9 cellular contexts compared by ENCODE assay signal in genomic region chr9:129570450-129571297, GRCh38. TPM values are rescaled to one million over a fixed set of nuclear protein-coding genes. Genes with fewer than 3 reads are reported as not detected.
DNase-seq lines count a peak whose midpoint lies in the region; ATAC-seq, FAIRE-seq and TF ChIP-seq lines count a peak whose summit lies in the region.
"Had no signal": no experiment of that assay in that cellular context is flagged by ENCODE, and none has a peak within 500 bp of the region (broad histone marks: within the 10 kb centered on the region; RNA-seq: fewer than 3 reads in every experiment).

No MANE protein-coding gene starts in this region.

- FAIRE-seq in GM12878 (lab: Jason Lieb, UNC): no peak

- no peak overlapping the region for H3K4me2 ChIP-seq in GM12878 (ENCODE audit: control insufficient read depth, insufficient read depth)

- H3K4me3 ChIP-seq in GM12878 (no peak overlapping the region), thoracic aorta (no peak overlapping the region)

- intact Hi-C loops in GM12878 (cut with micrococcal nuclease; ENCODE audit: unreplicated experiment): no loop called here

- BruUV-seq in GM12878 (replicated peaks; lab: Mats Ljungman, UMichigan): no TSS peak

- CTCF ChIA-PET in GM12878 (lab: Yijun Ruan, JAX): interaction anchor here (0.6 to 1.8 kb wide), 5 partner anchors 9 to 428 kb away, joined by 3 to 6 read pairs (median 4); no protein-coding TSS in a partner anchor

- DNase-seq in Ammon's horn (ENCODE audit: low spot score) (peak; percentile 61), HK-2 (ENCODE audit: unreplicated experiment) (peak; percentile 49), GM12878 (ENCODE audit: low read depth, low spot score) (no peak), kidney tubule cell (ENCODE audit: low spot score) (peak; percentile 74), thoracic aorta (ENCODE audit: low spot score) (peak; percentile 49), activated gamma-delta T cell (lab: John Stamatoyannopoulos, UW) (no peak), GM10266 (ENCODE audit: extremely low spot score) (no peak)

- ATAC-seq in GM12878 (no peak; the same call in 2 of the 3 replicates), thoracic aorta (ENCODE audit: insufficient number of reproducible peaks, low FRiP score, low read depth) (peak; percentile 47), HG03469 (IDR thresholded peaks at IDR 0.05; ENCODE audit: unreplicated experiment) (no peak)

- H3K36me3 ChIP-seq in GM12878 (ENCODE audit: control insufficient read depth in 2 of 2, insufficient read depth in 2 of 2, low read length in 1 of 2): no peaks in the 10 kb centered on the region
- H3K36me3 ChIP-seq in thoracic aorta: no peaks in the 10 kb centered on the region

- H4K20me1 ChIP-seq in GM12878 (ENCODE audit: control insufficient read depth, insufficient read depth): no peaks in the 10 kb centered on the region

- no peaks in the 10 kb centered on the region for H3K79me2 ChIP-seq in GM12878 (ENCODE audit: control insufficient read depth, insufficient read depth, low read length)

- H3K4me1 ChIP-seq in GM12878 (ENCODE audit: control insufficient read depth, insufficient read depth, low read length) (peaks cover 4% of the 10 kb centered on the region; the same call in 1 of the 2 replicates), thoracic aorta (ENCODE audit: control insufficient read depth in 1 of 2, low read depth in 2 of 2) (peaks cover 32 to 41% of the 10 kb centered on the region in 2 donors)

- no peak overlapping the region for H3K9ac ChIP-seq in GM12878 (ENCODE audit: control insufficient read depth, insufficient read depth, low read length)

- SMC1A ChIA-PET in GM12878 (lab: Charles Lee; ENCODE audit: uncharacterized antibody, unreplicated experiment): interaction anchor here (0.9 to 1.5 kb wide), 2 partner anchors 10 to 25 kb away, joined by 3 to 6 read pairs; no protein-coding TSS in a partner anchor

- TF ChIP-seq EP300 in GM12878 (IDR thresholded peaks at IDR 0.05; ENCODE audit: borderline replicate concordance in 1 of 2, control insufficient read depth in 1 of 2, low read depth in 2 of 2, low read length in 2 of 2): no peak

- H3K27me3 ChIP-seq in GM12878 (replicated peaks in 1 of 2; ENCODE audit: control insufficient read depth in 2 of 2, insufficient read depth in 2 of 2, low read length in 1 of 2): no peaks in the 10 kb centered on the region; a peak in 1 of 4 replicates
- H3K27me3 ChIP-seq in thoracic aorta (replicated peaks; ENCODE audit: insufficient read depth): no peaks in the 10 kb centered on the region

- H3K9me3 ChIP-seq in GM12878 (replicated peaks; ENCODE audit: control insufficient read depth, insufficient read depth, low read length): no peaks in the 10 kb centered on the region; the same call in 2 of the 3 replicates
- no peaks in the 10 kb centered on the region for H3K9me3 ChIP-seq in thoracic aorta

- H3K27ac ChIP-seq in GM12878 (ENCODE audit: control insufficient read depth, insufficient read depth) (no peak overlapping the region), thoracic aorta (peak overlapping the region; percentile 74 to 86)

- no peak for TF ChIP-seq POLR2A in GM12878 (IDR thresholded peaks at IDR 0.05; ENCODE audit: low read depth, low read length)

- TF ChIP-seq CTCF in GM12878 (IDR thresholded peaks at IDR 0.05 in 2 of 3, conservative IDR thresholded peaks at IDR 0.05 in 1 of 3; ENCODE audit: control insufficient read depth in 2 of 3, extremely low read depth in 1 of 3, insufficient read depth in 1 of 3, low read depth in 3 of 3, low read length in 3 of 3) (no peak), thoracic aorta (IDR thresholded peaks at IDR 0.05) (no peak), GM10266 (IDR thresholded peaks at IDR 0.05; ENCODE audit: control insufficient read depth, insufficient read depth, low read depth, missing control alignments) (no peak)

- 41% methylated on average over 14 of the region's 14 CpGs for WGBS in GM12878 (ENCODE audit: insufficient coverage, insufficient replicate concordance, low lambda C conversion rate, missing lambda C conversion rate)

- 0 out of 2 replicates have a peak overlapping the region, but pooled peaks have one; percentile 29 for H2AFZ ChIP-seq in GM12878 (ENCODE audit: control insufficient read depth, low read depth, low read length)

- RAD21 ChIA-PET in GM12878 (lab: Charles Lee; ENCODE audit: unreplicated experiment): interaction anchor here (0.6 to 1.5 kb wide), 3 partner anchors 9 to 188 kb away, joined by 3 to 4 read pairs (median 3); no protein-coding TSS in a partner anchor

- POLR2A ChIA-PET in GM12878 (lab: Charles Lee): interaction anchor here (0.8 to 2.1 kb wide), 3 partner anchors 10 to 396 kb away, joined by 3 to 7 read pairs (median 3); no protein-coding TSS in a partner anchor

- TF ChIP-seq RAD21 in GM12878 (IDR thresholded peaks at IDR 0.05; ENCODE audit: insufficient read depth, low read depth, low read length): no peak

- in situ Hi-C loops in GM12878 (cut with MboI): no loop called here

TF ChIP-seq in GM12878, 131 proteins besides CTCF, POLR2A, EP300 and RAD21:
- no peak for TF ChIP-seq GABPA (IDR thresholded peaks at IDR 0.05; ENCODE audit: low read depth)
- TF ChIP-seq BACH1 (IDR thresholded peaks at IDR 0.05; ENCODE audit: borderline replicate concordance): peak; percentile 97

RNA-seq across cellular contexts. Expression of gene C9orf50, which starts 50.2 kb away (rescaled TPM):
- 0.44 TPM in 1 of 2 replicates, not detected in the other for total RNA-seq in GM12878 (2013; cell fraction: nucleolus; rRNA removed)
- not detected in 2 replicates for total RNA-seq in GM12878 (2014; rRNA removed)
- not detected in 2 replicates for total RNA-seq in GM12878 (2014; rRNA removed; fragmentation: Illumina TruSeq; extraction: Trizol)
- not detected in 2 replicates for total RNA-seq in GM12878 (2021)
- not detected for polyA plus RNA-seq in GM12878 (2011; ENCODE audit: low read depth)
- polyA plus RNA-seq in GM12878 (2011; rRNA removed): not detected in 2 replicates
- not detected in 2 replicates for polyA plus RNA-seq in GM12878 (2011; cell fraction: cytosol; rRNA removed)
- polyA plus RNA-seq in GM12878 (2011; cell fraction: nucleus; rRNA removed): 0.09 TPM in 1 of 2 replicates, not detected in the other
- polyA plus RNA-seq in GM12878 (2012): not detected in 2 replicates
- polyA plus RNA-seq in GM12878 (2014; fragmentation: Illumina TruSeq; extraction: Trizol): not detected in 2 replicates
- not detected for polyA plus RNA-seq in GM12878 (2014; fragmentation: Nextera tagmentation; extraction: Ambion mirVana)
- polyA plus RNA-seq in GM12878 (2014; rRNA removed): not detected in 2 replicates
- not detected for polyA plus RNA-seq in GM12878 (2016; fragmentation: Nextera tagmentation; extraction: Ambion mirVana)
- polyA minus RNA-seq in GM12878 (2011; rRNA and poly(A)+ RNA removed): not detected in 2 replicates
- polyA minus RNA-seq in GM12878 (2011; cell fraction: cytosol; rRNA and poly(A)+ RNA removed): not detected in 2 replicates
- not detected in 2 replicates for polyA minus RNA-seq in GM12878 (2011; cell fraction: nucleus; rRNA and poly(A)+ RNA removed)
- not detected for total RNA-seq in thoracic aorta
- total RNA-seq: kidney epithelial cell had no signal

RNA-seq across cellular contexts. Expression of gene NTMT1, which starts 55.3 kb away (rescaled TPM):
- 15.1 and 18.7 TPM in 2 replicates for total RNA-seq in GM12878 (2013; cell fraction: nucleolus; rRNA removed)
- total RNA-seq in GM12878 (2014; rRNA removed) (31.9 and 37.9 TPM in 2 replicates), GM12878 (2014; rRNA removed; fragmentation: Illumina TruSeq; extraction: Trizol) (25.2 and 26.3 TPM in 2 replicates), GM12878 (2021) (37.7 and 40.7 TPM in 2 replicates), thoracic aorta (10 to 100 TPM; 16.9 to 27.2 TPM)
- polyA plus RNA-seq in GM12878 (2011; ENCODE audit: low read depth): 10.9 TPM
- polyA plus RNA-seq in GM12878 (2011; rRNA removed) (26.9 and 47.1 TPM in 2 replicates), GM12878 (2014; fragmentation: Illumina TruSeq; extraction: Trizol) (19.6 and 27.7 TPM in 2 replicates), GM12878 (2014; fragmentation: Nextera tagmentation; extraction: Ambion mirVana) (10 to 100 TPM; 12.8 to 18.3 TPM), GM12878 (2014; rRNA removed) (47.6 and 54.2 TPM in 2 replicates), GM12878 (2016; fragmentation: Nextera tagmentation; extraction: Ambion mirVana) (10 to 100 TPM; 78.3 to 85.4 TPM)
- polyA plus RNA-seq in GM12878 (2011; cell fraction: cytosol; rRNA removed): 47.8 and 73.5 TPM in 2 replicates
- 28.5 and 36.6 TPM in 2 replicates for polyA plus RNA-seq in GM12878 (2011; cell fraction: nucleus; rRNA removed)
- 19.6 and 22.2 TPM in 2 replicates for polyA plus RNA-seq in GM12878 (2012)
- 18.3 and 34.0 TPM in 2 replicates for polyA minus RNA-seq in GM12878 (2011; rRNA and poly(A)+ RNA removed)
- polyA minus RNA-seq in GM12878 (2011; cell fraction: cytosol; rRNA and poly(A)+ RNA removed): 11.1 and 16.9 TPM in 2 replicates
- polyA minus RNA-seq in GM12878 (2011; cell fraction: nucleus; rRNA and poly(A)+ RNA removed): 6.4 and 15.8 TPM in 2 replicates

Comparison
In these comparisons a context has a peak if more than half of its experiments do, and no peak if none do; other contexts are left out.
1. DNase-seq: peak in Ammon's horn (single experiment), HK-2 (single experiment), kidney tubule cell (single experiment) and thoracic aorta (single experiment); none in GM12878 (single experiment), activated gamma-delta T cell (single experiment) and GM10266 (single experiment).